In the genomic region with DNA sequence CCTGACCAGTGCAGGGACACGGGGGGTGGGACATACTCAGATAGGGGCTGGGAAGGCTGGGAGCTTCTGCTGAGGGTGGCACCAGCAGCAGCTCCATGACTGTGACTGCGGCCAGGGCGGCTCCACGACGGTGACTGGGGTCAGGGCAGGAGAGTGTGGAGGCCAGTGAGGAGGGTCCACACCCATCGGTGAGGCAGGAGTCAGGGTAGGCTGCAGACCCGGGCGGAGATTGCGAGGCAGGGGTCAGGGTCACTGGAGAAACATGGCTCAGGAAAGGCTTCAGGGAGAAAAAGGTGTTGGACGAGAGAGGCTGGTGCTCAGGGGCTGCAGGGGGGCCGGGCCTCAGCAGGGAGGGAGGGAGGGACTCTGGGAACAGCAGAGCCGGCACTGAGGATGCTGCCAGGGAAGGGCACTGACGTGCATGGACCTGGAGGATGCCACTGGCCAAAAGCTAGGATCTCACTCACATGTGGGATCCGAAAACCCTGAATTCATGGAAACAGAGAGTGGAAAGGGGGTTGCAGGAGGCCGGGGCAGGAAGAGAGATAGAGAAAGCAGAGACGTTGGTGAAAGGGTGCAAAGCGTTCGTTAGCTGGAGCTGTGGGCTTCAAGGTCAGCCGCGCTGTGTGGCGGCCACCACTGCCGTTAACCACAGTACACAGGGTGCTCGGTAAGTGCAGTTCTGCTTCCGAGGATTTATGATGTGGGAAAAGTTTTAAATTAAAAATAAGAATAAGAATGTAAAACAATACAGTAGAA, we compare ENCODE assay signal across 18 cellular contexts. TPM values are rescaled to one million over a fixed set of nuclear protein-coding genes. Genes with fewer than 3 reads are reported as not detected.
"Had no signal": no experiment of that assay in that cellular context is flagged by ENCODE, and none has a peak within 500 bp of the region (broad histone marks: within the 10 kb centered on the region; RNA-seq: fewer than 3 reads in every experiment).

No MANE protein-coding gene starts in this region.

- H3K4me1 ChIP-seq: ascending aorta, colonic mucosa, gastrocnemius medialis, psoas muscle had no signal

- H3K27me3 ChIP-seq: ascending aorta, hepatocyte had no signal

- H3K27ac ChIP-seq: ascending aorta, colonic mucosa, gastrocnemius medialis, hepatocyte, psoas muscle, thoracic aorta had no signal

- DNase-seq: activated CD4-positive, alpha-beta T cell treated with anti-CD3 and anti-CD28 coated beads, Interleukin-2, amount 50 U/mL, for 4 hours; activated CD4-positive, CD25-positive, alpha-beta regulatory T cell treated with anti-CD3 and anti-CD28 coated beads, Interleukin-2, amount 50 U/mL, for 72 hours; activated effector memory CD4-positive, alpha-beta T cell treated with anti-CD3 and anti-CD28 coated beads, Interleukin-2, amount 50 U/mL, for 16 hours; activated T-cell treated with anti-CD3 and anti-CD28 coated beads, Interleukin-2, amount 50 U/mL, for 4 hours; colonic mucosa; effector CD4-positive, alpha-beta T cell; gastrocnemius medialis; naive thymus-derived CD8-positive, alpha-beta T cell; stimulated activated CD4-positive, alpha-beta T cell treated with anti-CD3 and anti-CD28 coated beads, Interleukin-4, amount 100 ng/mL, for 1 hour; stimulated activated CD8-positive, alpha-beta memory T cell treated with anti-CD3 and anti-CD28 coated beads, Interleukin-4, amount 100 ng/mL, for 48 hours had no signal

- H3K9me3 ChIP-seq: ascending aorta, colonic mucosa, gastrocnemius medialis, psoas muscle, thoracic aorta had no signal

- H2AFZ ChIP-seq: hepatocyte had no signal

- H3K36me3 ChIP-seq: ascending aorta, colonic mucosa, gastrocnemius medialis, thoracic aorta had no signal

- H3K27ac Mint-ChIP-seq: stimulated activated naive CD8-positive, alpha-beta T cell treated with anti-CD3 and anti-CD28 coated beads, Interleukin-15, Interleukin-2, amounts not matched to agents 100 ng/mL and 50 ng/mL, for 24 hours had no signal

- H3K4me3 ChIP-seq: ascending aorta, colonic mucosa, gastrocnemius medialis, hepatocyte, lung, psoas muscle, thoracic aorta had no signal

- H3K4me3 Mint-ChIP-seq: activated T-cell treated with anti-CD3 and anti-CD28 coated beads, Interleukin-2, amount 50 U/mL, for 4 hours; stimulated activated naive CD8-positive, alpha-beta T cell treated with anti-CD3 and anti-CD28 coated beads, Interleukin-15, Interleukin-2, amounts not matched to agents 100 ng/mL and 50 ng/mL, for 24 hours had no signal

- H3K9me3 Mint-ChIP-seq: activated T-cell treated with anti-CD3 and anti-CD28 coated beads, Interleukin-2, amount 50 U/mL, for 4 hours; naive thymus-derived CD8-positive, alpha-beta T cell; stimulated activated naive CD8-positive, alpha-beta T cell treated with anti-CD3 and anti-CD28 coated beads, Interleukin-15, Interleukin-2, amounts not matched to agents 100 ng/mL and 50 ng/mL, for 24 hours had no signal

- H3K36me3 Mint-ChIP-seq: naive thymus-derived CD8-positive, alpha-beta T cell had no signal

- H3K4me2 ChIP-seq: hepatocyte had no signal

- FAIRE-seq: bronchial epithelial cell had no signal

RNA-seq across cellular contexts. Expression of a gene that starts 22.0 kb away (rescaled TPM):
- total RNA-seq: ascending aorta had no signal

RNA-seq across cellular contexts. Expression of a gene that starts 26.7 kb away (rescaled TPM):
- total RNA-seq: ascending aorta, bronchial epithelial cell, gastrocnemius medialis had no signal
- polyA plus RNA-seq: fibroblast of lung had no signal
